Comparison of ENCODE assay signal across 9 cellular contexts in genomic region chr19:6800991-6801396, GRCh38. TPM values are rescaled to one million over a fixed set of nuclear protein-coding genes. Genes with fewer than 3 reads are reported as not detected.
DNase-seq lines count a peak whose midpoint lies in the region; TF ChIP-seq lines count a peak whose summit lies in the region.
"Had no signal": no experiment of that assay in that cellular context is flagged by ENCODE, and none has a peak within 500 bp of the region (broad histone marks: within the 10 kb centered on the region; RNA-seq: fewer than 3 reads in every experiment).

No MANE protein-coding gene starts in this region.

- TF ChIP-seq POLR2A in esophagus muscularis mucosa (IDR thresholded peaks at IDR 0.05; ENCODE audit: low read depth), result no peak
- TF ChIP-seq POLR2A in suprapubic skin (IDR thresholded peaks at IDR 0.05), result no peak

- H3K4me3 ChIP-seq in esophagus muscularis mucosa, result peak overlapping the region; percentile 7 to 50 (median 26)
- peak overlapping the region; percentile 40 for H3K4me3 ChIP-seq in suprapubic skin

- H3K9me3 ChIP-seq in esophagus muscularis mucosa (no peaks in the 10 kb centered on the region), suprapubic skin (no peaks in the 10 kb centered on the region)

- H3K27me3 ChIP-seq in esophagus muscularis mucosa, result peaks cover 0 to 83% (median 2%) of the 10 kb centered on the region in 4 donors
- H3K27me3 ChIP-seq in suprapubic skin, result peaks cover 5% of the 10 kb centered on the region

- H3K27ac ChIP-seq in esophagus muscularis mucosa (replicated peaks in 1 of 4) (peak overlapping the region in 3 of 4 donors; percentile 18 to 44 (median 36)), suprapubic skin (peak overlapping the region; percentile 4)
- H3K27ac ChIP-seq: C4-2B had no signal

- H3K4me1 ChIP-seq in esophagus muscularis mucosa (peaks cover 5 to 12% (median 11%) of the 10 kb centered on the region in 4 donors), suprapubic skin (peaks cover 11% of the 10 kb centered on the region)

- DNase-seq in activated CD4-positive, alpha-beta T cell treated with anti-CD3 and anti-CD28 coated beads for 48 hours, result peak; percentile 29
- no peak for DNase-seq in activated CD4-positive, alpha-beta T cell treated with anti-CD3 and anti-CD28 coated beads for 4 hours
- peak; percentile 39 for DNase-seq in RPMI7951 (ENCODE audit: low read depth)
- DNase-seq in esophagus muscularis mucosa (ENCODE audit: extremely low spot score), result no peak
- DNase-seq in suprapubic skin (ENCODE audit: low spot score in 2 of 2), result no peak
- no peak for DNase-seq in superior temporal gyrus (ENCODE audit: extremely low spot score)
- no peak for DNase-seq in activated CD4-positive, CD25-positive, alpha-beta regulatory T cell (lab: John Stamatoyannopoulos, UW)
- no peak for DNase-seq in GM13977 (ENCODE audit: low spot score)

- H3K36me3 ChIP-seq in esophagus muscularis mucosa (no peaks in the 10 kb centered on the region), suprapubic skin (no peaks in the 10 kb centered on the region)

- TF ChIP-seq EP300 in esophagus muscularis mucosa (IDR thresholded peaks at IDR 0.05), result no peak
- no peak for TF ChIP-seq EP300 in suprapubic skin (IDR thresholded peaks at IDR 0.05)

- intact Hi-C loops in esophagus muscularis mucosa (cut with DNase I), result no loop called here

- 47% methylated on average over 3 of the region's 8 CpGs for WGBS in esophagus muscularis mucosa
- 13% methylated on average over 7 of the region's 8 CpGs for WGBS in suprapubic skin

- in situ Hi-C loops in GM13977 (cut with MboI; ENCODE audit: low pct_unique_long_range_greater_than_20kb, low sequenced_read_pairs, unreplicated experiment), result no loop called here

- TF ChIP-seq CTCF in esophagus muscularis mucosa (IDR thresholded peaks at IDR 0.05), result no peak
- no peak for TF ChIP-seq CTCF in suprapubic skin (IDR thresholded peaks at IDR 0.05)
- TF ChIP-seq CTCF in GM13977 (IDR thresholded peaks at IDR 0.05; ENCODE audit: extremely low read depth, insufficient read depth, missing control alignments), result no peak

RNA-seq across cellular contexts. Expression of gene VAV1, which starts 28.5 kb away (rescaled TPM):
- total RNA-seq in RPMI7951 (2014; rRNA removed; shearing (Covaris generic)), result 0.12 TPM in 1 of 2 replicates, not detected in the other
- total RNA-seq in esophagus muscularis mucosa (1 to 10 TPM; 2.9 to 8.0 (median 4.1) TPM), suprapubic skin (1 to 10 TPM; 1.1 to 3.1 (median 1.2) TPM)

RNA-seq across cellular contexts. Expression of gene SH2D3A, which starts 33.8 kb away (rescaled TPM):
- total RNA-seq in RPMI7951 (2014; rRNA removed; shearing (Covaris generic)), result not detected in 2 replicates
- total RNA-seq in esophagus muscularis mucosa (under 1 TPM in 2 of 4 donors, not detected in 2; 0.33 to 0.34 TPM), suprapubic skin (10 to 100 TPM; 52.4 to 77.2 (median 66.8) TPM)

Comparison
In these comparisons a context has a peak if more than half of its experiments do, and no peak if none do; other contexts are left out.
1. DNase-seq: peak in activated CD4-positive, alpha-beta T cell treated with anti-CD3 and anti-CD28 coated beads for 48 hours (single experiment) and RPMI7951 (single experiment); none in activated CD4-positive, alpha-beta T cell treated with anti-CD3 and anti-CD28 coated beads for 4 hours (0 of 2), esophagus muscularis mucosa (single experiment), suprapubic skin (0 of 2), superior temporal gyrus (single experiment), activated CD4-positive, CD25-positive, alpha-beta regulatory T cell (0 of 4) and GM13977 (single experiment).
2. RNA of gene SH2D3A, which starts 33.8 kb away (total RNA-seq): 52.4 to 77.2 TPM in suprapubic skin; 0.33 to 0.34 TPM in esophagus muscularis mucosa and not detected in RPMI7951; every median in the first group is over 10 times any median in the second.